23 cellular contexts compared by ENCODE assay signal in the genomic region with DNA sequence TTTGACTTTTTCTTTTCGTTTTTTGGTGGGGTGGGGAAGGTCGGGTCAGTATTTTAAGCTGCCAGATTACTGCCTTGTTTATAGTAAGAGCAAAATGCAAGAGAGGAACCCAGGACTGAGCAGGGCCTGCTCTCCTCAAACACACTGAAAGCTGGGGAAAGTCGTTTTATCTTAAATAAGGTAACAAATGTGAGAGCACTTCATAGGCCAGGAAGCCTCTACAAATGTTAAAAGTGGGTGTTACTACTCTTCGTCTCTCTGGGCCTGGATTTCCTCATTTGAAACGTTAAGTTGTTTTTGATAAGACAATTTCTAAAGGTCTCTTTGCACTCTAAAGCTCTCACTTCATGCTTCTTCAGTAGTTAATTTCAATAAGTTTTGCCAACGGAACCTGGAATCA. TPM values are rescaled to one million over a fixed set of nuclear protein-coding genes. Genes with fewer than 3 reads are reported as not detected.
"Had no signal": no experiment of that assay in that cellular context is flagged by ENCODE, and none has a peak within 500 bp of the region (broad histone marks: within the 10 kb centered on the region; RNA-seq: fewer than 3 reads in every experiment).

No MANE protein-coding gene starts in this region.

- H3K27ac ChIP-seq: body of pancreas, heart right ventricle, lower lobe of right lung, right lobe of liver, skin epidermis, uterus had no signal

- H3K27ac Mint-ChIP-seq: activated naive CD4-positive, alpha-beta T cell treated with anti-CD3 and anti-CD28 coated beads, Interleukin-2, amount 10 ng/mL, durations not matched to agents 7 days and 5 days; dendritic cell treated with granulocyte-macrophage colony-stimulating factor and Interleukin-4, amounts not matched to agents 40 ng/mL and 50 ng/mL, for 4 days; natural killer cell; stimulated activated effector memory CD8-positive, alpha-beta T cell treated with anti-CD3 and anti-CD28 coated beads, Interleukin-12 subunit alpha, Interleukin-12 subunit beta, amount 100 ng/mL, for 72 hours had no signal

- H3K9me3 ChIP-seq: body of pancreas, heart right ventricle, lower lobe of right lung, right lobe of liver, uterus had no signal

- H3K4me1 Mint-ChIP-seq: activated naive CD4-positive, alpha-beta T cell treated with anti-CD3 and anti-CD28 coated beads, Interleukin-2, amount 10 ng/mL, durations not matched to agents 7 days and 5 days; natural killer cell; stimulated activated effector memory CD8-positive, alpha-beta T cell treated with anti-CD3 and anti-CD28 coated beads, Interleukin-12 subunit alpha, Interleukin-12 subunit beta, amount 100 ng/mL, for 72 hours had no signal

- ATAC-seq: body of pancreas; heart right ventricle; left cardiac atrium; natural killer cell; right lobe of liver; stimulated activated effector memory CD8-positive, alpha-beta T cell treated with anti-CD3 and anti-CD28 coated beads, Interleukin-12 subunit alpha, Interleukin-12 subunit beta, amount 100 ng/mL, for 72 hours had no signal

- H3K27me3 Mint-ChIP-seq: activated naive CD4-positive, alpha-beta T cell treated with anti-CD3 and anti-CD28 coated beads, Interleukin-2, amount 10 ng/mL, durations not matched to agents 7 days and 5 days; dendritic cell treated with granulocyte-macrophage colony-stimulating factor and Interleukin-4, amounts not matched to agents 40 ng/mL and 50 ng/mL, for 4 days had no signal

- H3K4me1 ChIP-seq: body of pancreas, uterus had no signal

- H3K36me3 Mint-ChIP-seq: activated naive CD4-positive, alpha-beta T cell treated with anti-CD3 and anti-CD28 coated beads, Interleukin-2, amount 10 ng/mL, durations not matched to agents 7 days and 5 days; natural killer cell; stimulated activated effector memory CD8-positive, alpha-beta T cell treated with anti-CD3 and anti-CD28 coated beads, Interleukin-12 subunit alpha, Interleukin-12 subunit beta, amount 100 ng/mL, for 72 hours had no signal

- DNase-seq: activated naive CD4-positive, alpha-beta T cell treated with anti-CD3 and anti-CD28 coated beads, Interleukin-2, amount 10 ng/mL, durations not matched to agents 7 days and 5 days; activated T-cell treated with anti-CD3 and anti-CD28 coated beads, Interleukin-2, amount 50 U/mL, for 1 hour; anterior cingulate cortex; body of pancreas; effector CD4-positive, alpha-beta T cell; foreskin fibroblast; heart right ventricle; islet precursor cell; left cardiac atrium; lower lobe of right lung; natural killer cell; right lobe of liver; stimulated activated CD4-positive, alpha-beta T cell treated with anti-CD3 and anti-CD28 coated beads, Interleukin-1b, Interleukin-23, amount 100 ng/mL, for 48 hours; T-helper 1 cell; trophoblast cell; uterus had no signal

- H3K4me3 ChIP-seq: body of pancreas, heart right ventricle, lower lobe of right lung, right lobe of liver, skin epidermis, uterus had no signal

- H3K27me3 ChIP-seq: body of pancreas, heart right ventricle, right lobe of liver, uterus had no signal

- H3K4me3 Mint-ChIP-seq: activated naive CD4-positive, alpha-beta T cell treated with anti-CD3 and anti-CD28 coated beads, Interleukin-2, amount 10 ng/mL, durations not matched to agents 7 days and 5 days; dendritic cell treated with granulocyte-macrophage colony-stimulating factor and Interleukin-4, amounts not matched to agents 40 ng/mL and 50 ng/mL, for 4 days; natural killer cell; stimulated activated effector memory CD8-positive, alpha-beta T cell treated with anti-CD3 and anti-CD28 coated beads, Interleukin-12 subunit alpha, Interleukin-12 subunit beta, amount 100 ng/mL, for 72 hours had no signal

- H3K9me3 Mint-ChIP-seq: activated naive CD4-positive, alpha-beta T cell treated with anti-CD3 and anti-CD28 coated beads, Interleukin-2, amount 10 ng/mL, durations not matched to agents 7 days and 5 days; dendritic cell treated with granulocyte-macrophage colony-stimulating factor and Interleukin-4, amounts not matched to agents 40 ng/mL and 50 ng/mL, for 4 days; natural killer cell; stimulated activated effector memory CD8-positive, alpha-beta T cell treated with anti-CD3 and anti-CD28 coated beads, Interleukin-12 subunit alpha, Interleukin-12 subunit beta, amount 100 ng/mL, for 72 hours had no signal

- H3K36me3 ChIP-seq: heart right ventricle, lower lobe of right lung, right lobe of liver, uterus had no signal

RNA-seq across cellular contexts. Expression of gene PLEKHG7, which starts 33.8 kb away (rescaled TPM):
- total RNA-seq: cardiac septum, chondrocyte, fibroblast of lung, heart right ventricle, left cardiac atrium, temporal lobe had no signal
- polyA plus RNA-seq: fibroblast of lung had no signal
